Comparison of ENCODE assay signal across 10 cellular contexts in the genomic region with DNA sequence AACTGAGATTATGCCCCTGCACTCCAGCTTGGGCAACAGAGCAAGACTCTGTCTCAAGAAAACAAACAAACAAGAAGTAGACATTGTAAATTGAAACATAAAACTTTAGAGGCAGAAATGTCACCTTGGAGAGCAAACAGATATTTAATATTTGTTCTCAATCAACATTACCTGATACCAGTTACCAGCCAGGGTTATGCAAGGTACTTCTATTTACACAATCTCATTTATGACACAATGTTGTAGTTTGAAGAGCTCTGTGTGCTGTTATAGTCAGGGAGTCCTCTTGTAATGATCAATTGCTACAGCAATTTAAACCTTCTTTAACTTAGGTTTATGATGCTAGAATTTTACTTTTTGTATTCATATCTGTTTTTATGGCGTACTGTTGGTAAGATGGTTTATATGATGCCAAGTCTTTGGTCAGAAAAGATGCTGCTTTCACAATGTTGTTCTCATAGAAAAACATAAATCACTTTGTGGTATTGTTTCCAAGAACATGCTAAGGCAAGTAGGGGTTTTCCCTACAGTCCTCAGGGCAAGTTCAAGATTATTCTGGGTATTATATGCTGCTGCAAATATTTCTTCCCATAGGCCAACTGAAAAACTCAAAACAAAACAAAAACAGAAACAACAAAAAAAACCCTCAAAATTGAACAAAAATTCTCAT.
A peak's percentile ranks its signal among the peaks of the same experiment; 100 is the strongest.
DNase-seq lines count a peak whose midpoint lies in the region; ATAC-seq and TF ChIP-seq lines count a peak whose summit lies in the region.
"Had no signal": no experiment of that assay in that cellular context is flagged by ENCODE, and none has a peak within 500 bp of the region (broad histone marks: within the 10 kb centered on the region; RNA-seq: fewer than 3 reads in every experiment).

No MANE protein-coding gene starts in this region.

- no peak overlapping the region for H2AFZ ChIP-seq in fibroblast of lung (ENCODE audit: low read length)

- no peaks in the 10 kb centered on the region for H3K9me3 ChIP-seq in fibroblast of lung (ENCODE audit: control insufficient read depth, insufficient read depth, low read depth, low read length)
- no peaks in the 10 kb centered on the region for H3K9me3 ChIP-seq in gastroesophageal sphincter

- TF ChIP-seq CTCF in GM10248 (IDR thresholded peaks at IDR 0.05; ENCODE audit: control extremely low read depth, extremely low read depth, low read depth, missing control alignments) (no peak), fibroblast of lung (conservative IDR thresholded peaks at IDR 0.05 in 1 of 2, IDR thresholded peaks at IDR 0.05 in 1 of 2; ENCODE audit: low read depth in 1 of 2, low read length in 2 of 2) (no peak), gastroesophageal sphincter (IDR thresholded peaks at IDR 0.05) (no peak)

- H3K27ac ChIP-seq in fibroblast of lung (ENCODE audit: insufficient read depth, low read length) (no peak overlapping the region), gastroesophageal sphincter (peak overlapping the region in 1 of 4 donors; percentile 20)

- 43 to 67% methylated on average over 1 of the region's 1 CpG for WGBS in gastroesophageal sphincter (ENCODE audit: low coverage in 1 of 2), 2 donors

- TF ChIP-seq EP300 in gastroesophageal sphincter (IDR thresholded peaks at IDR 0.05) = no peak

- CTCF ChIA-PET in GM10248 (lab: Yijun Ruan, JAX) = interaction anchor here (1.8 to 11.1 kb wide), 2 partner anchors 7 to 29 kb away, joined by 4 to 62 read pairs; no protein-coding TSS in a partner anchor

- peak; percentile 47 for ATAC-seq in GM21515 (IDR thresholded peaks at IDR 0.05; ENCODE audit: unreplicated experiment)
- ATAC-seq in gastroesophageal sphincter = no peak
- ATAC-seq: right cardiac atrium had no signal

- H3K4me3 ChIP-seq in fibroblast of lung (replicated peaks in 1 of 4; ENCODE audit: control extremely low read depth in 1 of 4, insufficient read depth in 1 of 4, low read depth in 3 of 4, low read length in 4 of 4) (no peak overlapping the region), gastroesophageal sphincter (no peak overlapping the region)

- peaks cover 7% of the 10 kb centered on the region for H3K4me1 ChIP-seq in fibroblast of lung (ENCODE audit: control insufficient read depth, extremely low read depth, insufficient read depth, low read length)
- peaks cover 13 to 53% (median 29%) of the 10 kb centered on the region in 3 donors for H3K4me1 ChIP-seq in gastroesophageal sphincter

- DNase-seq in GM10248 (ENCODE audit: extremely low spot score) (peak; percentile 40), LHCN-M2 (ENCODE audit: low read depth) (peak; percentile 26), fibroblast of lung (ENCODE audit: low read depth in 2 of 2) (peak; percentile 47 to 78), pons (ENCODE audit: low spot score) (no peak), NCI-H128 (lab: John Stamatoyannopoulos, UW; ENCODE audit: unreplicated experiment) (no peak)
- DNase-seq in stimulated activated CD8-positive, alpha-beta memory T cell treated with anti-CD3 and anti-CD28 coated beads, Interleukin-4, amount 100 ng/mL, for 48 hours = no peak
- DNase-seq: NCI-H1694, right cardiac atrium had no signal

- POLR2A ChIA-PET in GM10248 (lab: Yijun Ruan, JAX) = no interaction called here

- H3K79me2 ChIP-seq in fibroblast of lung (ENCODE audit: control insufficient read depth, insufficient read depth, low read length) = no peaks in the 10 kb centered on the region

- H3K4me2 ChIP-seq in fibroblast of lung (ENCODE audit: extremely low read depth, insufficient read depth, low read length) = no peak overlapping the region

- H3K27me3 ChIP-seq in fibroblast of lung (ENCODE audit: control insufficient read depth, insufficient read depth, low read length) = no peaks in the 10 kb centered on the region
- H3K27me3 ChIP-seq in gastroesophageal sphincter = no peaks in the 10 kb centered on the region

- H3K36me3 ChIP-seq in fibroblast of lung (ENCODE audit: control insufficient read depth, insufficient read depth, low read length) = no peaks in the 10 kb centered on the region
- no peaks in the 10 kb centered on the region for H3K36me3 ChIP-seq in gastroesophageal sphincter

- H3K9ac ChIP-seq in fibroblast of lung (ENCODE audit: insufficient read depth, low read length) = no peak overlapping the region

- H4K20me1 ChIP-seq in fibroblast of lung (ENCODE audit: control insufficient read depth, extremely low read depth, insufficient read depth, low read length) = no peaks in the 10 kb centered on the region

- no peak for TF ChIP-seq POLR2A in gastroesophageal sphincter (IDR thresholded peaks at IDR 0.05)

Comparison
In these comparisons a context has a peak if more than half of its experiments do, and no peak if none do; other contexts are left out.
1. DNase-seq: peak in GM10248 (single experiment), LHCN-M2 (single experiment) and fibroblast of lung (2 of 2); none in pons (single experiment), NCI-H128 (single experiment) and stimulated activated CD8-positive, alpha-beta memory T cell treated with anti-CD3 and anti-CD28 coated beads, Interleukin-4, amount 100 ng/mL, for 48 hours (single experiment).